24 cellular contexts compared by ENCODE assay signal in genomic region chr2:2174956-2175355, GRCh38.
DNase-seq lines count a peak whose midpoint lies in the region; ATAC-seq and TF ChIP-seq lines count a peak whose summit lies in the region.
"Had no signal": no experiment of that assay in that cellular context is flagged by ENCODE, and none has a peak within 500 bp of the region (broad histone marks: within the 10 kb centered on the region; RNA-seq: fewer than 3 reads in every experiment).

No MANE protein-coding gene starts in this region.

- no peak overlapping the region for H3K27ac ChIP-seq in GM23338 (ENCODE audit: low read depth)
- H3K27ac ChIP-seq in esophagus muscularis mucosa (replicated peaks in 1 of 4) = no peak overlapping the region
- no peak overlapping the region for H3K27ac ChIP-seq in neural progenitor cell
- H3K27ac ChIP-seq in left lung = no peak overlapping the region
- H3K27ac ChIP-seq: 22Rv1; A549; BLaER1 treated with 17β-estradiol and CSF1 and Interleukin-3, amounts not matched to agents 10 nM and 100 nM had no signal

- H3K79me2 ChIP-seq in GM23338 (replicated peaks; ENCODE audit: insufficient read depth) (no peaks in the 10 kb centered on the region), neural progenitor cell (ENCODE audit: low read depth) (no peaks in the 10 kb centered on the region)

- POLR2A ChIA-PET in WTC11 (lab: Charles Lee) = interaction anchor here (0.6 kb wide), 1 partner anchor 486 kb away, joined by 3 read pairs; no protein-coding TSS in a partner anchor

- H2AFZ ChIP-seq in GM23338 = peak overlapping the region; percentile 89; the same call in 1 of the 2 replicates
- H2AFZ ChIP-seq in neural progenitor cell (replicated peaks) = peak overlapping the region; percentile 72

- H3K9me3 Mint-ChIP-seq in GM23338 (no peaks in the 10 kb centered on the region), WTC11 (no peaks in the 10 kb centered on the region), neural progenitor cell (no peaks in the 10 kb centered on the region)
- H3K9me3 Mint-ChIP-seq in activated naive CD4-positive, alpha-beta T cell treated with anti-CD3 and anti-CD28 coated beads for 36 hours = no peaks in the 10 kb centered on the region
- H3K9me3 Mint-ChIP-seq: CD14-positive monocyte; CD4-positive, alpha-beta T cell had no signal

- H3K4me3 Mint-ChIP-seq in GM23338 (no peak overlapping the region), WTC11 (no peak overlapping the region), neural progenitor cell (no peak overlapping the region)
- H3K4me3 Mint-ChIP-seq in activated naive CD4-positive, alpha-beta T cell treated with anti-CD3 and anti-CD28 coated beads for 36 hours = no peak overlapping the region
- H3K4me3 Mint-ChIP-seq: CD14-positive monocyte; CD4-positive, alpha-beta T cell; CD8-positive, alpha-beta memory T cell; HFFc6 had no signal

- DNase-seq in GM23338 (ENCODE audit: low spot score) (peak; percentile 21), WTC11 (ENCODE audit: low spot score) (no peak), esophagus muscularis mucosa (ENCODE audit: extremely low spot score) (peak; percentile 86), neural progenitor cell (ENCODE audit: low spot score) (no peak), left lung (no peak), HuH-7 (ENCODE audit: low spot score) (no peak)
- no peak for DNase-seq in activated naive CD4-positive, alpha-beta T cell treated with anti-CD3 and anti-CD28 coated beads for 36 hours
- DNase-seq: ACHN; AML-193; BE2C; CD4-positive, alpha-beta T cell; CD8-positive, alpha-beta memory T cell; DMS 273 treated with DMSO at 0.1 percent for 48 hours; DMS79; EL; GDM1; HFFc6 had no signal

- no peaks in the 10 kb centered on the region for H3F3A ChIP-seq in GM23338 (replicated peaks; ENCODE audit: low read depth)
- H3F3A ChIP-seq in neural progenitor cell (ENCODE audit: low read depth) = peaks cover 2% of the 10 kb centered on the region

- intact Hi-C loops in esophagus muscularis mucosa (cut with DNase I) (no loop called here), left lung (cut with DNase I) (no loop called here)
- intact Hi-C loops in activated naive CD4-positive, alpha-beta T cell treated with anti-CD3 and anti-CD28 coated beads for 36 hours (cut with micrococcal nuclease) = no loop called here

- H3K9ac ChIP-seq in neural progenitor cell = no peak overlapping the region
- H3K9ac ChIP-seq: BLaER1 treated with 17β-estradiol and CSF1 and Interleukin-3, amounts not matched to agents 10 nM and 100 nM had no signal

- no peaks in the 10 kb centered on the region for H3K36me3 ChIP-seq in GM23338 (ENCODE audit: insufficient read depth)
- no peaks in the 10 kb centered on the region for H3K36me3 ChIP-seq in esophagus muscularis mucosa
- no peaks in the 10 kb centered on the region for H3K36me3 ChIP-seq in neural progenitor cell
- no peaks in the 10 kb centered on the region for H3K36me3 ChIP-seq in left lung
- H3K36me3 ChIP-seq: BLaER1 treated with 17β-estradiol and CSF1 and Interleukin-3, amounts not matched to agents 10 nM and 100 nM; HAP-1 had no signal

- H3K9me2 ChIP-seq in GM23338 (ENCODE audit: insufficient read depth) = no peaks in the 10 kb centered on the region

- no peaks in the 10 kb centered on the region for H4K20me1 ChIP-seq in GM23338 (replicated peaks; ENCODE audit: insufficient read depth)
- H4K20me1 ChIP-seq in neural progenitor cell (ENCODE audit: low read depth) = no peaks in the 10 kb centered on the region
- H4K20me1 ChIP-seq: BLaER1 treated with 17β-estradiol and CSF1 and Interleukin-3, amounts not matched to agents 10 nM and 100 nM had no signal

- TF ChIP-seq CTCF in GM23338 (conservative IDR thresholded peaks at IDR 0.05; ENCODE audit: low read depth in 2 of 2) (no peak), WTC11 (IDR thresholded peaks at IDR 0.05) (no peak), esophagus muscularis mucosa (IDR thresholded peaks at IDR 0.05) (no peak), neural progenitor cell (IDR thresholded peaks at IDR 0.05) (no peak), left lung (IDR thresholded peaks at IDR 0.05) (no peak)

- no peak for TF ChIP-seq EP300 in esophagus muscularis mucosa (IDR thresholded peaks at IDR 0.05)

- no peaks in the 10 kb centered on the region for H3K36me3 Mint-ChIP-seq in GM23338 (ENCODE audit: low read depth)
- H3K36me3 Mint-ChIP-seq in WTC11 = no peaks in the 10 kb centered on the region
- H3K36me3 Mint-ChIP-seq in neural progenitor cell = no peaks in the 10 kb centered on the region
- H3K36me3 Mint-ChIP-seq in activated naive CD4-positive, alpha-beta T cell treated with anti-CD3 and anti-CD28 coated beads for 36 hours (ENCODE audit: low read depth) = no peaks in the 10 kb centered on the region
- H3K36me3 Mint-ChIP-seq: CD14-positive monocyte; CD8-positive, alpha-beta memory T cell had no signal

- no peaks in the 10 kb centered on the region for H3K9me3 ChIP-seq in esophagus muscularis mucosa
- no peaks in the 10 kb centered on the region for H3K9me3 ChIP-seq in neural progenitor cell (ENCODE audit: low read depth)
- H3K9me3 ChIP-seq in left lung = no peaks in the 10 kb centered on the region
- H3K9me3 ChIP-seq: A549; BE2C; BLaER1 treated with 17β-estradiol and CSF1 and Interleukin-3, amounts not matched to agents 10 nM and 100 nM; HAP-1 had no signal

- H3K4me1 Mint-ChIP-seq in GM23338 (peaks cover 17% of the 10 kb centered on the region), WTC11 (peaks cover 20% of the 10 kb centered on the region), neural progenitor cell (peaks cover 16% of the 10 kb centered on the region)
- no peaks in the 10 kb centered on the region for H3K4me1 Mint-ChIP-seq in activated naive CD4-positive, alpha-beta T cell treated with anti-CD3 and anti-CD28 coated beads for 36 hours (ENCODE audit: low read depth)
- H3K4me1 Mint-ChIP-seq: CD14-positive monocyte; CD8-positive, alpha-beta memory T cell had no signal

- H3K4me1 ChIP-seq in GM23338 (ENCODE audit: insufficient read depth) (peaks cover 12% of the 10 kb centered on the region; the same call in 1 of the 2 replicates), esophagus muscularis mucosa (no peaks in the 10 kb centered on the region), neural progenitor cell (peaks cover 17% of the 10 kb centered on the region), left lung (no peaks in the 10 kb centered on the region)
- H3K4me1 ChIP-seq: A549, BE2C, HAP-1 had no signal

- H3K4me2 ChIP-seq in GM23338 = no peak overlapping the region
- no peak overlapping the region for H3K4me2 ChIP-seq in neural progenitor cell
- H3K4me2 ChIP-seq: A549 had no signal

- H3K4me3 ChIP-seq in GM23338 (no peak overlapping the region), esophagus muscularis mucosa (no peak overlapping the region), neural progenitor cell (no peak overlapping the region), left lung (no peak overlapping the region)
- H3K4me3 ChIP-seq: A549; BLaER1 treated with 17β-estradiol and CSF1 and Interleukin-3, amounts not matched to agents 10 nM and 100 nM; GM12878; HAP-1 had no signal

- CTCF ChIA-PET in WTC11 (lab: Charles Lee) = interaction anchor here (1.0 to 1.3 kb wide), 2 partner anchors 79 to 289 kb away, joined by 3 to 4 read pairs; no protein-coding TSS in a partner anchor
- CTCF ChIA-PET in activated naive CD4-positive, alpha-beta T cell treated with anti-CD3 and anti-CD28 coated beads for 36 hours (lab: Charles Lee) = no interaction called here

- TF ChIP-seq POLR2A in esophagus muscularis mucosa (IDR thresholded peaks at IDR 0.05; ENCODE audit: low read depth) = no peak

- ATAC-seq in GM23338 (peak; percentile 74), WTC11 (peak; percentile 71), HG03432 (IDR thresholded peaks at IDR 0.05; ENCODE audit: unreplicated experiment) (no peak), left lung (no peak)
- ATAC-seq: A549, GM12878 had no signal

- H3K27me3 Mint-ChIP-seq in GM23338 (ENCODE audit: insufficient read depth, low read depth, poor library complexity) (peaks cover 2% of the 10 kb centered on the region), WTC11 (ENCODE audit: low read depth) (no peaks in the 10 kb centered on the region), neural progenitor cell (ENCODE audit: insufficient read depth, low read depth) (peaks cover 3% of the 10 kb centered on the region)
- peaks cover 7% of the 10 kb centered on the region for H3K27me3 Mint-ChIP-seq in activated naive CD4-positive, alpha-beta T cell treated with anti-CD3 and anti-CD28 coated beads for 36 hours (ENCODE audit: low read depth)

- H3K27me3 ChIP-seq in GM23338 (ENCODE audit: insufficient read depth) (no peaks in the 10 kb centered on the region), esophagus muscularis mucosa (peaks cover 0 to 8% (median 0%) of the 10 kb centered on the region in 4 donors), neural progenitor cell (no peaks in the 10 kb centered on the region), left lung (peaks cover 0 to 14% of the 10 kb centered on the region in 2 donors)
- H3K27me3 ChIP-seq: BE2C; BLaER1 treated with 17β-estradiol and CSF1 and Interleukin-3, amounts not matched to agents 10 nM and 100 nM had no signal

- H3K27ac Mint-ChIP-seq in GM23338 (peak overlapping the region; percentile 46; the same call in 1 of the 2 replicates), WTC11 (0 out of 2 replicates have a peak overlapping the region, but pooled peaks have one; percentile 41), neural progenitor cell (peak overlapping the region; percentile 21)
- H3K27ac Mint-ChIP-seq in activated naive CD4-positive, alpha-beta T cell treated with anti-CD3 and anti-CD28 coated beads for 36 hours = no peak overlapping the region
- H3K27ac Mint-ChIP-seq: CD14-positive monocyte; CD4-positive, alpha-beta T cell; CD8-positive, alpha-beta memory T cell; HFFc6 had no signal

- WGBS in esophagus muscularis mucosa = 69% methylated on average over 4 of the region's 4 CpGs

TF ChIP-seq in GM23338, 12 proteins besides CTCF, POLR2A, EP300 and RAD21 (continues in another document):
- TF ChIP-seq EZH2phosphoT487 (IDR thresholded peaks at IDR 0.05; ENCODE audit: unreplicated experiment) = no peak

TF ChIP-seq in WTC11, 78 proteins besides CTCF, POLR2A, EP300 and RAD21:
- TF ChIP-seq E2F5 (CRISPR knock-in tag; IDR thresholded peaks at IDR 0.05) (no peak), TP53 (CRISPR knock-in tag; IDR thresholded peaks at IDR 0.05) (no peak), NR3C1 (CRISPR knock-in tag; conservative IDR thresholded peaks at IDR 0.05; ENCODE audit: low read depth) (no peak), MXD4 (CRISPR knock-in tag; IDR thresholded peaks at IDR 0.05; ENCODE audit: borderline replicate concordance) (no peak), FOXP1 (CRISPR knock-in tag; IDR thresholded peaks at IDR 0.05; ENCODE audit: borderline replicate concordance) (no peak), ZNF416 (CRISPR knock-in tag; IDR thresholded peaks at IDR 0.05) (no peak)

Comparison
In these comparisons a context has a peak if more than half of its experiments do, and no peak if none do; other contexts are left out.
1. ATAC-seq: peak in GM23338 (single experiment) and WTC11 (single experiment); none in HG03432 (single experiment) and left lung (single experiment).
2. DNase-seq: peak in GM23338 (single experiment) and esophagus muscularis mucosa (single experiment); none in WTC11 (single experiment), neural progenitor cell (single experiment), activated naive CD4-positive, alpha-beta T cell treated with anti-CD3 and anti-CD28 coated beads for 36 hours (single experiment), left lung (0 of 2) and HuH-7 (single experiment).